16 cellular contexts compared by ENCODE assay signal in genomic region chr20:24049081-24049480, GRCh38.
"Had no signal": no experiment of that assay in that cellular context is flagged by ENCODE, and none has a peak within 500 bp of the region (broad histone marks: within the 10 kb centered on the region; RNA-seq: fewer than 3 reads in every experiment).

No MANE protein-coding gene starts in this region.

- H3K4me3 Mint-ChIP-seq: activated CD4-positive, alpha-beta T cell treated with anti-CD3 and anti-CD28 coated beads, Interleukin-2, amount 10 ng/mL, durations not matched to agents 7 days and 5 days; stimulated activated naive B cell treated with anti-CD40 and anti-IgM and Interleukin-4, amounts not matched to agents 10 μg/mL and 1 μg/mL and 100 μg/mL, for 72 hours had no signal

- H3K4me3 ChIP-seq: body of pancreas, gastroesophageal sphincter, SJSA1, spleen, suprapubic skin, upper lobe of left lung had no signal

- H3K9me3 Mint-ChIP-seq: stimulated activated naive B cell treated with anti-CD40 and anti-IgM and Interleukin-4, amounts not matched to agents 10 μg/mL and 1 μg/mL and 100 μg/mL, for 72 hours had no signal

- H3K27ac Mint-ChIP-seq: activated CD4-positive, alpha-beta T cell treated with anti-CD3 and anti-CD28 coated beads, Interleukin-2, amount 10 ng/mL, durations not matched to agents 7 days and 5 days; stimulated activated naive B cell treated with anti-CD40 and anti-IgM and Interleukin-4, amounts not matched to agents 10 μg/mL and 1 μg/mL and 100 μg/mL, for 72 hours had no signal

- H3K27ac ChIP-seq: body of pancreas, epithelial cell of prostate, gastroesophageal sphincter, SJSA1, spleen, suprapubic skin, upper lobe of left lung, VCaP had no signal

- DNase-seq: activated CD4-positive, alpha-beta T cell treated with anti-CD3 and anti-CD28 coated beads, Interleukin-2, amount 10 ng/mL, durations not matched to agents 7 days and 5 days; activated gamma-delta T cell; body of pancreas; central memory CD4-positive, alpha-beta T cell; effector memory CD4-positive, alpha-beta T cell; islet precursor cell; spleen; stimulated activated CD4-positive, alpha-beta T cell treated with anti-CD3 and anti-CD28 coated beads, Interleukin-1b, Interleukin-23, amount 100 ng/mL, for 48 hours; stimulated activated naive B cell treated with anti-CD40 and anti-IgM and Interleukin-4, amounts not matched to agents 10 μg/mL and 1 μg/mL and 100 μg/mL, for 72 hours; upper lobe of left lung had no signal

- H3K4me1 ChIP-seq: body of pancreas, gastroesophageal sphincter, SJSA1, suprapubic skin had no signal

- H3K9me3 ChIP-seq: body of pancreas, gastroesophageal sphincter, SJSA1, spleen, suprapubic skin, upper lobe of left lung had no signal

- H3K36me3 Mint-ChIP-seq: stimulated activated naive B cell treated with anti-CD40 and anti-IgM and Interleukin-4, amounts not matched to agents 10 μg/mL and 1 μg/mL and 100 μg/mL, for 72 hours had no signal

- H3K36me3 ChIP-seq: gastroesophageal sphincter, SJSA1, spleen, suprapubic skin, upper lobe of left lung had no signal

- ATAC-seq: body of pancreas; gastroesophageal sphincter; left lobe of liver; stimulated activated naive B cell treated with anti-CD40 and anti-IgM and Interleukin-4, amounts not matched to agents 10 μg/mL and 1 μg/mL and 100 μg/mL, for 72 hours had no signal

- H3K27me3 ChIP-seq: body of pancreas, upper lobe of left lung had no signal

- H3K27me3 Mint-ChIP-seq: activated CD4-positive, alpha-beta T cell treated with anti-CD3 and anti-CD28 coated beads, Interleukin-2, amount 10 ng/mL, durations not matched to agents 7 days and 5 days; stimulated activated naive B cell treated with anti-CD40 and anti-IgM and Interleukin-4, amounts not matched to agents 10 μg/mL and 1 μg/mL and 100 μg/mL, for 72 hours had no signal
